Comparison of ENCODE assay signal across 12 cellular contexts in the genomic region with DNA sequence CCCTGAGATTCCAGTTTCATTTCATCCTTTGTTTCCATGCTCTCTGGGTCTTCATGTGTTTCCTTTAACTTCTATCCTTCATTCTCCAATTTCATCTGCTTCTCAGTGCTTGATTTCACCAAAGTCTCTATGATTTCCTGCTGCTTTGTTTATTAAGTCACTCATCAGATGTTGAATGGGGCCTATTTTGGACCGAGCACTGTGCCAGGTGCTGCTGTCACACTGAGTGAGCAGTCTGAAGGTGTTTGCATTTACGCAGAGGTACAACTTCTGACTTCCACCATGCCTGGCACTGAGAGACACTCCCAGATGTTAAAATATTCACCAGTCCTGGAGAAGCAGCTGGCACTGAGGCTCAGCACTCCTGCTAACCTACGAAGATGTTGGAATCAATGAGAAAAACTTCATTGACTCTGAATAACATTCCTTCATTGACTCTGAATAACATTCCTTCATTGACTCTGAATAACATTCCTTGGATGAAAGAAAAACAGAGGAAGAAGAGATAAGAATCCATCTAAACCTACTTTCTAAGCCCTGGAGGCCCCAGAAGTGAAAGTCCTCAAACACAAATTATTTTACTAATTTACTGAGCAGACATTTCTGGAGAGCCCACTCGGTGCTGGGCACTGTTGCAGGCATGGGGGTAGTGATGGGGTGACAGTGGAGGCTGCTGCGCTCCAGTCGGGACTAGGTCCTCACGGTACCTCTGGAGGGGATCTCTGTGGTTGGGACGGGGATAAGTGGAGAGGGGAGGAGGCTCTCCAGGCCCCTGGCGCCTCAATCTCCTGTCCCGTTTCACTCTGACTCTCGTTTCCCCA.
"Had no signal": no experiment of that assay in that cellular context is flagged by ENCODE, and none has a peak within 500 bp of the region (broad histone marks: within the 10 kb centered on the region; RNA-seq: fewer than 3 reads in every experiment).

No MANE protein-coding gene starts in this region.

- H3K27ac Mint-ChIP-seq: activated CD4-positive, alpha-beta memory T cell treated with anti-CD3 and anti-CD28 coated beads for 36 hours; activated naive CD8-positive, alpha-beta T cell treated with anti-CD3 and anti-CD28 coated beads, Interleukin-2, amount 10 ng/mL, durations not matched to agents 7 days and 5 days; natural killer cell; T-helper 2 cell treated with Interferon-gamma antibody and Interleukin-4, amounts not matched to agents 5 μg/mL and 100 μg/mL, for 36 hours had no signal

- H3K27me3 Mint-ChIP-seq: activated naive CD8-positive, alpha-beta T cell treated with anti-CD3 and anti-CD28 coated beads, Interleukin-2, amount 10 ng/mL, durations not matched to agents 7 days and 5 days had no signal

- H3K9me3 ChIP-seq: heart left ventricle, suprapubic skin had no signal

- H3K27ac ChIP-seq: heart left ventricle, suprapubic skin had no signal

- H3K4me3 Mint-ChIP-seq: activated CD4-positive, alpha-beta memory T cell treated with anti-CD3 and anti-CD28 coated beads for 36 hours; activated naive CD8-positive, alpha-beta T cell treated with anti-CD3 and anti-CD28 coated beads, Interleukin-2, amount 10 ng/mL, durations not matched to agents 7 days and 5 days; natural killer cell; T-helper 2 cell treated with Interferon-gamma antibody and Interleukin-4, amounts not matched to agents 5 μg/mL and 100 μg/mL, for 36 hours had no signal

- H3K36me3 Mint-ChIP-seq: activated CD4-positive, alpha-beta memory T cell treated with anti-CD3 and anti-CD28 coated beads for 36 hours; activated naive CD8-positive, alpha-beta T cell treated with anti-CD3 and anti-CD28 coated beads, Interleukin-2, amount 10 ng/mL, durations not matched to agents 7 days and 5 days; natural killer cell had no signal

- H3K4me1 ChIP-seq: heart left ventricle, suprapubic skin had no signal

- H3K4me1 Mint-ChIP-seq: activated naive CD8-positive, alpha-beta T cell treated with anti-CD3 and anti-CD28 coated beads, Interleukin-2, amount 10 ng/mL, durations not matched to agents 7 days and 5 days; natural killer cell had no signal

- H3K4me3 ChIP-seq: heart left ventricle, suprapubic skin had no signal

- H3K9me3 Mint-ChIP-seq: activated CD4-positive, alpha-beta memory T cell treated with anti-CD3 and anti-CD28 coated beads for 36 hours; natural killer cell; T-helper 2 cell treated with Interferon-gamma antibody and Interleukin-4, amounts not matched to agents 5 μg/mL and 100 μg/mL, for 36 hours had no signal

- DNase-seq: activated CD4-positive, alpha-beta memory T cell treated with anti-CD3 and anti-CD28 coated beads for 36 hours; activated naive CD8-positive, alpha-beta T cell treated with anti-CD3 and anti-CD28 coated beads, Interleukin-2, amount 10 ng/mL, durations not matched to agents 7 days and 5 days; anterior cingulate cortex; heart left ventricle; left colon; natural killer cell; stimulated activated CD4-positive, alpha-beta T cell treated with anti-CD3 and anti-CD28 coated beads, Interleukin-4, amount 100 ng/mL, for 1 hour; stimulated activated CD8-positive, alpha-beta memory T cell treated with anti-CD3 and anti-CD28 coated beads, Interleukin-4, amount 100 ng/mL, for 48 hours; stimulated activated naive CD8-positive, alpha-beta T cell treated with anti-CD3 and anti-CD28 coated beads, Interleukin-15, Interleukin-2, amounts not matched to agents 100 U/mL and 50 U/mL, for 24 hours; SW 1271 had no signal

- H3K36me3 ChIP-seq: heart left ventricle, suprapubic skin had no signal
